ENCODE assay signal across 1 cellular context in genomic region chr13:65540064-65540635, GRCh38.
TF ChIP-seq lines count a peak whose summit lies in the region.

No MANE protein-coding gene starts in this region.

TF ChIP-seq in H1, 55 proteins besides CTCF, POLR2A, EP300 and RAD21 (continued from another document):
- TF ChIP-seq CTBP2 (IDR thresholded peaks at IDR 0.05; ENCODE audit: borderline replicate concordance, insufficient read depth, insufficient read length, low read length): no peak
- TF ChIP-seq SRF (IDR thresholded peaks at IDR 0.05; ENCODE audit: low read depth, low read length): no peak
TF ChIP-seq in H1: peak in this region for 0.
